ENCODE assay signal across 1 cellular context in the genomic region with DNA sequence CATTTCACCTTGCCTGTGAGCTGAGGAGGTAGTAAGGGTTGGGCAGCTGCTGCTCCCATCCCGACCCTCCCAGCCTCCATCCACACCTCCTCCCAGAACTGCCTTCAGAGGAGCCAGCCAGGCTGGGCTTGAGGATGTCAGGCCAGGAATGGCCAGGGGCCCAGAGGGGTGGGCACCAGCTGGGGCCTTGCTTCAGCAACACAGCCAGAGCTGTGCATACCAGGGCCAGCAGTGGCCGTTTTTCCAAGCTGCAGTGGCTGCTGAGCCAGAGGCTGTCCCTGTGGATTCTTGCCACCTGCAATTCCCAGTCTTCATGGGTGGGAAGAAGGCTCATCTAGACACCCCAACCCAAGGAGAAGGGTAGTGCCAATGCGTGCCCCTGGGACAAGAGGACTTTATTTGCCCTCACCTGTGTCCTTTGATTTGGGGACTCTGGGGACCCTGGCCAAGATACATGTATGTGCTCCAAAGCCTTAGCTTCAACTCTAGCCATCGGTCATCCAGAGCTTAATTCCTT.
TF ChIP-seq lines count a peak whose summit lies in the region.

No MANE protein-coding gene starts in this region.

TF ChIP-seq in HepG2, 621 proteins besides CTCF, POLR2A, EP300 and RAD21 (continued from another document and continues in another):
- peak; percentile 73 for TF ChIP-seq TEAD3 (CRISPR knock-in tag; optimal IDR thresholded peaks at IDR 0.05; ENCODE audit: borderline replicate concordance)
- TF ChIP-seq ZNF674 (CRISPR knock-in tag; IDR thresholded peaks at IDR 0.05; ENCODE audit: low read depth), result no peak
- no peak for TF ChIP-seq ZNF589 (CRISPR knock-in tag; conservative IDR thresholded peaks at IDR 0.05)
- TF ChIP-seq ATM (IDR thresholded peaks at IDR 0.05; ENCODE audit: borderline replicate concordance), result no peak
- TF ChIP-seq NR1H2 (CRISPR knock-in tag; IDR thresholded peaks at IDR 0.05; ENCODE audit: borderline replicate concordance, low read depth), result no peak
- no peak for TF ChIP-seq KLF13 (CRISPR knock-in tag; IDR thresholded peaks at IDR 0.05)
- no peak for TF ChIP-seq ZNF224 (CRISPR knock-in tag; IDR thresholded peaks at IDR 0.05)
- no peak for TF ChIP-seq HOXA5 (CRISPR knock-in tag; IDR thresholded peaks at IDR 0.05)
- TF ChIP-seq POLR2AphosphoS2 (IDR thresholded peaks at IDR 0.05; ENCODE audit: low read depth, low read length), result no peak
- no peak for TF ChIP-seq AGO1 (IDR thresholded peaks at IDR 0.05; ENCODE audit: low read depth, low read length, poor library complexity, severe bottlenecking)
- TF ChIP-seq, protein P1, sequence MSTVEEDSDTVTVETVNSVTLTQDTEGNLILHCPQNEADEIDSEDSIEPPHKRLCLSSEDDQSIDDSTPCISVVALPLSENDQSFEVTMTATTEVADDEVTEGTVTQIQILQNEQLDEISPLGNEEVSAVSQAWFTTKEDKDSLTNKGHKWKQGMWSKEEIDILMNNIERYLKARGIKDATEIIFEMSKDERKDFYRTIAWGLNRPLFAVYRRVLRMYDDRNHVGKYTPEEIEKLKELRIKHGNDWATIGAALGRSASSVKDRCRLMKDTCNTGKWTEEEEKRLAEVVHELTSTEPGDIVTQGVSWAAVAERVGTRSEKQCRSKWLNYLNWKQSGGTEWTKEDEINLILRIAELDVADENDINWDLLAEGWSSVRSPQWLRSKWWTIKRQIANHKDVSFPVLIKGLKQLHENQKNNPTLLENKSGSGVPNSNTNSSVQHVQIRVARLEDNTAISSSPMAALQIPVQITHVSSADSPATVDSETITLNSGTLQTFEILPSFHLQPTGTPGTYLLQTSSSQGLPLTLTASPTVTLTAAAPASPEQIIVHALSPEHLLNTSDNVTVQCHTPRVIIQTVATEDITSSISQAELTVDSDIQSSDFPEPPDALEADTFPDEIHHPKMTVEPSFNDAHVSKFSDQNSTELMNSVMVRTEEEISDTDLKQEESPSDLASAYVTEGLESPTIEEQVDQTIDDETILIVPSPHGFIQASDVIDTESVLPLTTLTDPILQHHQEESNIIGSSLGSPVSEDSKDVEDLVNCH (CRISPR knock-in tag; IDR thresholded peaks at IDR 0.05), result no peak
- TF ChIP-seq KLF12 (CRISPR knock-in tag; IDR thresholded peaks at IDR 0.05; ENCODE audit: borderline replicate concordance), result no peak
- no peak for TF ChIP-seq ZFP36L2 (CRISPR knock-in tag; IDR thresholded peaks at IDR 0.05)
- peak; percentile 69; the same call in 1 of the 2 replicates for TF ChIP-seq KAT7 (CRISPR knock-in tag; IDR thresholded peaks at IDR 0.05; ENCODE audit: borderline replicate concordance)
- TF ChIP-seq ZNF430 (CRISPR knock-in tag; IDR thresholded peaks at IDR 0.05), result no peak
- 0 out of 2 replicates have a peak, but pooled peaks have one; percentile 42 for TF ChIP-seq ZFX (CRISPR knock-in tag; IDR thresholded peaks at IDR 0.05; ENCODE audit: low read depth)
- TF ChIP-seq, protein P2, sequence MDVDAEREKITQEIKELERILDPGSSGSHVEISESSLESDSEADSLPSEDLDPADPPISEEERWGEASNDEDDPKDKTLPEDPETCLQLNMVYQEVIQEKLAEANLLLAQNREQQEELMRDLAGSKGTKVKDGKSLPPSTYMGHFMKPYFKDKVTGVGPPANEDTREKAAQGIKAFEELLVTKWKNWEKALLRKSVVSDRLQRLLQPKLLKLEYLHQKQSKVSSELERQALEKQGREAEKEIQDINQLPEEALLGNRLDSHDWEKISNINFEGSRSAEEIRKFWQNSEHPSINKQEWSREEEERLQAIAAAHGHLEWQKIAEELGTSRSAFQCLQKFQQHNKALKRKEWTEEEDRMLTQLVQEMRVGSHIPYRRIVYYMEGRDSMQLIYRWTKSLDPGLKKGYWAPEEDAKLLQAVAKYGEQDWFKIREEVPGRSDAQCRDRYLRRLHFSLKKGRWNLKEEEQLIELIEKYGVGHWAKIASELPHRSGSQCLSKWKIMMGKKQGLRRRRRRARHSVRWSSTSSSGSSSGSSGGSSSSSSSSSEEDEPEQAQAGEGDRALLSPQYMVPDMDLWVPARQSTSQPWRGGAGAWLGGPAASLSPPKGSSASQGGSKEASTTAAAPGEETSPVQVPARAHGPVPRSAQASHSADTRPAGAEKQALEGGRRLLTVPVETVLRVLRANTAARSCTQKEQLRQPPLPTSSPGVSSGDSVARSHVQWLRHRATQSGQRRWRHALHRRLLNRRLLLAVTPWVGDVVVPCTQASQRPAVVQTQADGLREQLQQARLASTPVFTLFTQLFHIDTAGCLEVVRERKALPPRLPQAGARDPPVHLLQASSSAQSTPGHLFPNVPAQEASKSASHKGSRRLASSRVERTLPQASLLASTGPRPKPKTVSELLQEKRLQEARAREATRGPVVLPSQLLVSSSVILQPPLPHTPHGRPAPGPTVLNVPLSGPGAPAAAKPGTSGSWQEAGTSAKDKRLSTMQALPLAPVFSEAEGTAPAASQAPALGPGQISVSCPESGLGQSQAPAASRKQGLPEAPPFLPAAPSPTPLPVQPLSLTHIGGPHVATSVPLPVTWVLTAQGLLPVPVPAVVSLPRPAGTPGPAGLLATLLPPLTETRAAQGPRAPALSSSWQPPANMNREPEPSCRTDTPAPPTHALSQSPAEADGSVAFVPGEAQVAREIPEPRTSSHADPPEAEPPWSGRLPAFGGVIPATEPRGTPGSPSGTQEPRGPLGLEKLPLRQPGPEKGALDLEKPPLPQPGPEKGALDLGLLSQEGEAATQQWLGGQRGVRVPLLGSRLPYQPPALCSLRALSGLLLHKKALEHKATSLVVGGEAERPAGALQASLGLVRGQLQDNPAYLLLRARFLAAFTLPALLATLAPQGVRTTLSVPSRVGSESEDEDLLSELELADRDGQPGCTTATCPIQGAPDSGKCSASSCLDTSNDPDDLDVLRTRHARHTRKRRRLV (CRISPR knock-in tag; IDR thresholded peaks at IDR 0.05), result no peak
- TF ChIP-seq ZNF343 (CRISPR knock-in tag; IDR thresholded peaks at IDR 0.05), result 0 out of 2 replicates have a peak, but pooled peaks have one; percentile 65
- TF ChIP-seq, protein P3, sequence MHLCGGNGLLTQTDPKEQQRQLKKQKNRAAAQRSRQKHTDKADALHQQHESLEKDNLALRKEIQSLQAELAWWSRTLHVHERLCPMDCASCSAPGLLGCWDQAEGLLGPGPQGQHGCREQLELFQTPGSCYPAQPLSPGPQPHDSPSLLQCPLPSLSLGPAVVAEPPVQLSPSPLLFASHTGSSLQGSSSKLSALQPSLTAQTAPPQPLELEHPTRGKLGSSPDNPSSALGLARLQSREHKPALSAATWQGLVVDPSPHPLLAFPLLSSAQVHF (CRISPR knock-in tag; IDR thresholded peaks at IDR 0.05), result no peak
- no peak for TF ChIP-seq ZNF543 (CRISPR knock-in tag; IDR thresholded peaks at IDR 0.05)
- TF ChIP-seq HNRNPL (IDR thresholded peaks at IDR 0.05; ENCODE audit: low read depth, low read length), result peak; percentile 97
- peak; percentile 45 for TF ChIP-seq HNRNPLL (IDR thresholded peaks at IDR 0.05; ENCODE audit: low read depth, low read length, poor library complexity, severe bottlenecking)
- 0 out of 2 replicates have a peak, but pooled peaks have one; percentile 62 for TF ChIP-seq NAIF1 (CRISPR knock-in tag; IDR thresholded peaks at IDR 0.05; ENCODE audit: borderline replicate concordance)
- TF ChIP-seq NRL (CRISPR knock-in tag; IDR thresholded peaks at IDR 0.05; ENCODE audit: borderline replicate concordance), result peak; percentile 79
- TF ChIP-seq, protein P4, sequence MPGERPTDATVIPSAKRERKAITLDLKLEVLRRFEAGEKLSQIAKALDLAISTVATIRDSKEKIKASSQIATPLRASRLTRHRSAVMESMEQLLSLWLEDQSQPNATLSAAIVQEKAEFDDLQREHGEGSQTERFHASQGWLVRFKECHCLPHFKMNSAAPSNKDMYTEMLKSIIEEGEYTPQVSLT (CRISPR knock-in tag; IDR thresholded peaks at IDR 0.05; ENCODE audit: borderline replicate concordance, low read depth), result no peak
- TF ChIP-seq RFX5 (IDR thresholded peaks at IDR 0.05; ENCODE audit: low read depth, low read length), result no peak
- TF ChIP-seq, protein P5, sequence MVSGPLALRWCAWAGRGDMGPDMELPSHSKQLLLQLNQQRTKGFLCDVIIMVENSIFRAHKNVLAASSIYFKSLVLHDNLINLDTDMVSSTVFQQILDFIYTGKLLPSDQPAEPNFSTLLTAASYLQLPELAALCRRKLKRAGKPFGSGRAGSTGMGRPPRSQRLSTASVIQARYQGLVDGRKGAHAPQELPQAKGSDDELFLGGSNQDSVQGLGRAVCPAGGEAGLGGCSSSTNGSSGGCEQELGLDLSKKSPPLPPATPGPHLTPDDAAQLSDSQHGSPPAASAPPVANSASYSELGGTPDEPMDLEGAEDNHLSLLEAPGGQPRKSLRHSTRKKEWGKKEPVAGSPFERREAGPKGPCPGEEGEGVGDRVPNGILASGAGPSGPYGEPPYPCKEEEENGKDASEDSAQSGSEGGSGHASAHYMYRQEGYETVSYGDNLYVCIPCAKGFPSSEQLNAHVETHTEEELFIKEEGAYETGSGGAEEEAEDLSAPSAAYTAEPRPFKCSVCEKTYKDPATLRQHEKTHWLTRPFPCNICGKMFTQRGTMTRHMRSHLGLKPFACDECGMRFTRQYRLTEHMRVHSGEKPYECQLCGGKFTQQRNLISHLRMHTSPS (CRISPR knock-in tag; IDR thresholded peaks at IDR 0.05; ENCODE audit: low read depth), result no peak
- TF ChIP-seq, protein P6, sequence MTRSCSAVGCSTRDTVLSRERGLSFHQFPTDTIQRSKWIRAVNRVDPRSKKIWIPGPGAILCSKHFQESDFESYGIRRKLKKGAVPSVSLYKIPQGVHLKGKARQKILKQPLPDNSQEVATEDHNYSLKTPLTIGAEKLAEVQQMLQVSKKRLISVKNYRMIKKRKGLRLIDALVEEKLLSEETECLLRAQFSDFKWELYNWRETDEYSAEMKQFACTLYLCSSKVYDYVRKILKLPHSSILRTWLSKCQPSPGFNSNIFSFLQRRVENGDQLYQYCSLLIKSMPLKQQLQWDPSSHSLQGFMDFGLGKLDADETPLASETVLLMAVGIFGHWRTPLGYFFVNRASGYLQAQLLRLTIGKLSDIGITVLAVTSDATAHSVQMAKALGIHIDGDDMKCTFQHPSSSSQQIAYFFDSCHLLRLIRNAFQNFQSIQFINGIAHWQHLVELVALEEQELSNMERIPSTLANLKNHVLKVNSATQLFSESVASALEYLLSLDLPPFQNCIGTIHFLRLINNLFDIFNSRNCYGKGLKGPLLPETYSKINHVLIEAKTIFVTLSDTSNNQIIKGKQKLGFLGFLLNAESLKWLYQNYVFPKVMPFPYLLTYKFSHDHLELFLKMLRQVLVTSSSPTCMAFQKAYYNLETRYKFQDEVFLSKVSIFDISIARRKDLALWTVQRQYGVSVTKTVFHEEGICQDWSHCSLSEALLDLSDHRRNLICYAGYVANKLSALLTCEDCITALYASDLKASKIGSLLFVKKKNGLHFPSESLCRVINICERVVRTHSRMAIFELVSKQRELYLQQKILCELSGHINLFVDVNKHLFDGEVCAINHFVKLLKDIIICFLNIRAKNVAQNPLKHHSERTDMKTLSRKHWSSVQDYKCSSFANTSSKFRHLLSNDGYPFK (CRISPR knock-in tag; IDR thresholded peaks at IDR 0.05; ENCODE audit: borderline replicate concordance), result peak; percentile 60; the same call in 1 of the 2 replicates
- TF ChIP-seq ZSCAN21 (CRISPR knock-in tag; IDR thresholded peaks at IDR 0.05; ENCODE audit: borderline replicate concordance), result 0 out of 2 replicates have a peak, but pooled peaks have one; percentile 28
- TF ChIP-seq ERF (CRISPR knock-in tag; IDR thresholded peaks at IDR 0.05), result no peak
- TF ChIP-seq, protein P7, sequence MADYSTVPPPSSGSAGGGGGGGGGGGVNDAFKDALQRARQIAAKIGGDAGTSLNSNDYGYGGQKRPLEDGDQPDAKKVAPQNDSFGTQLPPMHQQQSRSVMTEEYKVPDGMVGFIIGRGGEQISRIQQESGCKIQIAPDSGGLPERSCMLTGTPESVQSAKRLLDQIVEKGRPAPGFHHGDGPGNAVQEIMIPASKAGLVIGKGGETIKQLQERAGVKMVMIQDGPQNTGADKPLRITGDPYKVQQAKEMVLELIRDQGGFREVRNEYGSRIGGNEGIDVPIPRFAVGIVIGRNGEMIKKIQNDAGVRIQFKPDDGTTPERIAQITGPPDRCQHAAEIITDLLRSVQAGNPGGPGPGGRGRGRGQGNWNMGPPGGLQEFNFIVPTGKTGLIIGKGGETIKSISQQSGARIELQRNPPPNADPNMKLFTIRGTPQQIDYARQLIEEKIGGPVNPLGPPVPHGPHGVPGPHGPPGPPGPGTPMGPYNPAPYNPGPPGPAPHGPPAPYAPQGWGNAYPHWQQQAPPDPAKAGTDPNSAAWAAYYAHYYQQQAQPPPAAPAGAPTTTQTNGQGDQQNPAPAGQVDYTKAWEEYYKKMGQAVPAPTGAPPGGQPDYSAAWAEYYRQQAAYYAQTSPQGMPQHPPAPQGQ (CRISPR knock-in tag; IDR thresholded peaks at IDR 0.05; ENCODE audit: borderline replicate concordance), result no peak
- no peak for TF ChIP-seq XBP1 (CRISPR knock-in tag; IDR thresholded peaks at IDR 0.05)
- no peak for TF ChIP-seq ZNF333 (CRISPR knock-in tag; IDR thresholded peaks at IDR 0.05; ENCODE audit: borderline replicate concordance)
- no peak for TF ChIP-seq PPARG (CRISPR knock-in tag; conservative IDR thresholded peaks at IDR 0.05)
- TF ChIP-seq NFYB (CRISPR knock-in tag; IDR thresholded peaks at IDR 0.05), result no peak
- TF ChIP-seq ZSCAN25 (CRISPR knock-in tag; IDR thresholded peaks at IDR 0.05), result no peak
- no peak for TF ChIP-seq PHF20 (CRISPR knock-in tag; IDR thresholded peaks at IDR 0.05)
- no peak for TF ChIP-seq ZFP37 (CRISPR knock-in tag; IDR thresholded peaks at IDR 0.05; ENCODE audit: borderline replicate concordance)
- TF ChIP-seq, protein P8, sequence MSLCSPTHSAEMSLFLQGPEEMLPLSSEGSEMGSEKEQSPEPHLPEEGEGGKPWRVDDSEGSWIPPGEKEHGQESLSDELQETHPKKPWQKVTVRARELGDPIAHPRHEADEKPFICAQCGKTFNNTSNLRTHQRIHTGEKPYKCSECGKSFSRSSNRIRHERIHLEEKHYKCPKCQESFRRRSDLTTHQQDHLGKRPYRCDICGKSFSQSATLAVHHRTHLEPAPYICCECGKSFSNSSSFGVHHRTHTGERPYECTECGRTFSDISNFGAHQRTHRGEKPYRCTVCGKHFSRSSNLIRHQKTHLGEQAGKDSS (CRISPR knock-in tag; IDR thresholded peaks at IDR 0.05; ENCODE audit: borderline replicate concordance, low read depth), result no peak
